In the genomic region with DNA sequence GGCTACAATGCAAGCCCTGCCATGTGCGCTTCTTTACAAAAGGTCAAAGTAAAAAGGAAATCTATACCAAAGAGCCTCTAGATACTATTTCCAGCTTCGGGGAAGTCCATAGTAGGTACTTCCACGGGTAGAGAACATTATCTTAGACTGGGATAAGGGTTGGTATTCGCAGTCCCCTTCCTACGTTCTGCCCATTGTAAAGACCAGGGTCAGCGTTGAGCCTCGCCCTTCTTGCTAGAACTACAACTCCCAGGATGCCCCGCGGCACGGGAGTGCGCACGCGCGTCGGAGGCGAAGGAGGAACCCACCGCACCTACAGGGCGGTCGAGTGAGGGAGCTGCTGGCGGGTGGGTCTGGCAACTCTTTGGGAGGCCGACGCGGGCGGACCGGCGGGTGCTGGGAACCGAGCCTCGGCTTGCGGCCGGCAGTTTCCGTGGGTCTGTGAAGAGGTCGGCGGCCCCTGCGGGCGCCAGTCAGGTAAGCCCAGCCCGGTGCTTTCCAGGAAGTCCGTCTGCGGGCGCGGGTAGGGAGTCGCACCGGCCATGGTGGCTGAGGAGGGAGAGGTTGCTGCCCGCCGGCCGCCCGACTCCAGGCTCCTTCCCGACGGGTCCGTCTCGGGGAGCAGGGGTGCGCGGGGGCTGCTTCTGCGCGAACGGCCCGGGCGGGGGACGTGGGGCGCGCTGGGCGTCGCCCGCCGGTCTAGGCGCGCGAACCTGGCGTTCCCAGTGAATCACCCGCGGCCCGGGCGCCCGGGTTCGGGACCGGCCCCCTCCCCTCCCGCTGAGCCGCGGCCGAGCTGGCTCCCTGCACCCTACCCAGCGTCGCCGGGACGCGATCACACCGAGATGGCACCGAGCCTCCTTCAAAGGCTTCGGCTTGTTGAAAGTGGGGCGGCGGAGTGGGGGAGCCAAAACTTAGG, we compare ENCODE assay signal across 8 cellular contexts. TPM values are rescaled to one million over a fixed set of nuclear protein-coding genes. Genes with fewer than 3 reads are reported as not detected.
DNase-seq lines count a peak whose midpoint lies in the region; ATAC-seq and TF ChIP-seq lines count a peak whose summit lies in the region.

Gene TMOD3, plus strand, starts transcription at position 294 of the 919 bp plus-strand sequence. CDS start 33,232 bp downstream, outside the sequence.

- no peaks in the 10 kb centered on the region for H3K9me3 Mint-ChIP-seq in activated naive CD8-positive, alpha-beta T cell treated with anti-CD3 and anti-CD28 coated beads, Interleukin-2, amount 10 ng/mL, durations not matched to agents 7 days and 5 days
- H3K9me3 Mint-ChIP-seq in osteocyte (ENCODE audit: unreplicated experiment): no peaks in the 10 kb centered on the region

- peak within 1 kb of the TSS; percentile 97 for H3K4me2 ChIP-seq in SU-DHL-6 (ENCODE audit: low read depth, low read length, poor library complexity, severe bottlenecking)

- peaks cover 4% of the 10 kb centered on the region; the same call in 1 of the 2 replicates for H3F3A ChIP-seq in SU-DHL-6 (ENCODE audit: insufficient read depth)

- DNase-seq in GM06990 (ENCODE audit: extremely low read depth, insufficient read length) (peak; percentile 96), HFF-Myc (ENCODE audit: extremely low read depth, low read depth) (no peak), MV-4-11 (lab: John Stamatoyannopoulos, UW) (peak; percentile 81), head of caudate nucleus (peak; percentile 84 to 99 (median 94)), osteocyte (ENCODE audit: extremely low spot score, unreplicated experiment) (peak; percentile 97), thoracic aorta (ENCODE audit: low spot score) (peak; percentile 80)
- peak; percentile 93 for DNase-seq in activated naive CD8-positive, alpha-beta T cell treated with anti-CD3 and anti-CD28 coated beads, Interleukin-2, amount 10 ng/mL, durations not matched to agents 7 days and 5 days

- peak; percentile 86 for ATAC-seq in activated naive CD8-positive, alpha-beta T cell treated with anti-CD3 and anti-CD28 coated beads, Interleukin-2, amount 10 ng/mL, durations not matched to agents 7 days and 5 days (ENCODE audit: low read depth)
- ATAC-seq in thoracic aorta (ENCODE audit: insufficient number of reproducible peaks, low FRiP score, low read depth): peak; percentile 92

- H3K9me3 ChIP-seq in SU-DHL-6 (ENCODE audit: insufficient read depth, low read length) (no peaks in the 10 kb centered on the region), thoracic aorta (no peaks in the 10 kb centered on the region)

- peak within 1 kb of the TSS; percentile 96 for H2AFZ ChIP-seq in SU-DHL-6 (ENCODE audit: low read depth, low read length, severe bottlenecking)

- peaks cover 9% of the 10 kb centered on the region for H3K36me3 Mint-ChIP-seq in activated naive CD8-positive, alpha-beta T cell treated with anti-CD3 and anti-CD28 coated beads, Interleukin-2, amount 10 ng/mL, durations not matched to agents 7 days and 5 days
- peaks cover 2% of the 10 kb centered on the region for H3K36me3 Mint-ChIP-seq in osteocyte (ENCODE audit: unreplicated experiment)

- peaks cover 7% of the 10 kb centered on the region for H3K27me3 Mint-ChIP-seq in activated naive CD8-positive, alpha-beta T cell treated with anti-CD3 and anti-CD28 coated beads, Interleukin-2, amount 10 ng/mL, durations not matched to agents 7 days and 5 days
- no peaks in the 10 kb centered on the region for H3K27me3 Mint-ChIP-seq in osteocyte (ENCODE audit: unreplicated experiment)

- intact Hi-C loops in head of caudate nucleus (cut with DNase I): no loop called here

- H3K4me1 Mint-ChIP-seq in activated naive CD8-positive, alpha-beta T cell treated with anti-CD3 and anti-CD28 coated beads, Interleukin-2, amount 10 ng/mL, durations not matched to agents 7 days and 5 days: peaks cover 33% of the 10 kb centered on the region
- peaks cover 60% of the 10 kb centered on the region for H3K4me1 Mint-ChIP-seq in osteocyte (ENCODE audit: unreplicated experiment)

- peak within 1 kb of the TSS; percentile 85 for H3K4me3 ChIP-seq in GM06990 (replicated peaks; ENCODE audit: low read depth, low read length)
- H3K4me3 ChIP-seq in HFF-Myc (replicated peaks; ENCODE audit: low read depth, low read length): peak within 1 kb of the TSS; percentile 65
- peak within 1 kb of the TSS; percentile 94 for H3K4me3 ChIP-seq in SU-DHL-6 (ENCODE audit: insufficient read depth, low read length, poor library complexity, severe bottlenecking)
- H3K4me3 ChIP-seq in thoracic aorta: peak within 1 kb of the TSS; percentile 74

- peak within 1 kb of the TSS; percentile 97 for H3K27ac Mint-ChIP-seq in activated naive CD8-positive, alpha-beta T cell treated with anti-CD3 and anti-CD28 coated beads, Interleukin-2, amount 10 ng/mL, durations not matched to agents 7 days and 5 days
- H3K27ac Mint-ChIP-seq in osteocyte (ENCODE audit: unreplicated experiment): peak within 1 kb of the TSS; percentile 95

- POLR2A ChIA-PET in activated naive CD8-positive, alpha-beta T cell treated with anti-CD3 and anti-CD28 coated beads, Interleukin-2, amount 10 ng/mL, durations not matched to agents 7 days and 5 days (lab: Charles Lee): interaction anchor here (0.6 to 1.2 kb wide), 6 partner anchors 12 to 350 kb away, joined by 3 to 5 read pairs (median 4); partner anchors contain the start of gene LYSMD2

- H3K4me1 ChIP-seq in thoracic aorta (ENCODE audit: control insufficient read depth in 1 of 2, low read depth in 2 of 2): peaks cover 24 to 39% of the 10 kb centered on the region in 2 donors

- H3K36me3 ChIP-seq in GM06990 (ENCODE audit: control insufficient read depth, insufficient read depth, low read length) (no peaks in the 10 kb centered on the region), SU-DHL-6 (ENCODE audit: low read length) (0 out of 2 replicates have a peak, but pooled peaks cover 5% of the 10 kb centered on the region), thoracic aorta (no peaks in the 10 kb centered on the region)

- peak within 1 kb of the TSS; percentile 47 for H3K27ac ChIP-seq in SU-DHL-6 (ENCODE audit: low read depth, low read length)
- peak within 1 kb of the TSS; percentile 76 to 77 for H3K27ac ChIP-seq in thoracic aorta

- no peaks in the 10 kb centered on the region for H3K9me2 ChIP-seq in SU-DHL-6 (replicated peaks; ENCODE audit: insufficient read depth, low read length)

- peaks cover 23% of the 10 kb centered on the region for H3K79me2 ChIP-seq in SU-DHL-6 (ENCODE audit: insufficient read depth, low read length)

- H3K4me3 Mint-ChIP-seq in activated naive CD8-positive, alpha-beta T cell treated with anti-CD3 and anti-CD28 coated beads, Interleukin-2, amount 10 ng/mL, durations not matched to agents 7 days and 5 days: peak within 1 kb of the TSS; percentile 98
- peak within 1 kb of the TSS; percentile 97 for H3K4me3 Mint-ChIP-seq in osteocyte (ENCODE audit: unreplicated experiment)

- H3K27me3 ChIP-seq in GM06990 (replicated peaks; ENCODE audit: control insufficient read depth, insufficient read depth, low read length) (no peaks in the 10 kb centered on the region), SU-DHL-6 (ENCODE audit: low read length) (no peaks in the 10 kb centered on the region), thoracic aorta (replicated peaks; ENCODE audit: insufficient read depth) (no peaks in the 10 kb centered on the region)

- H4K20me1 ChIP-seq in SU-DHL-6 (ENCODE audit: low read depth, low read length): peaks cover 21% of the 10 kb centered on the region

- peak within 1 kb of the TSS; percentile 82 for H3K9ac ChIP-seq in SU-DHL-6 (ENCODE audit: low read length)

- TF ChIP-seq CTCF in GM06990 (IDR thresholded peaks at IDR 0.05; ENCODE audit: insufficient read depth, low read length, poor library complexity, severe bottlenecking): no peak
- TF ChIP-seq CTCF in HFF-Myc (IDR thresholded peaks at IDR 0.05; ENCODE audit: low read depth, low read length, missing control alignments): no peak
- TF ChIP-seq CTCF in SU-DHL-6 (IDR thresholded peaks at IDR 0.05; ENCODE audit: insufficient read depth, low read length, poor library complexity, severe bottlenecking): no peak
- TF ChIP-seq CTCF in osteocyte (IDR thresholded peaks at IDR 0.05): no peak
- no peak for TF ChIP-seq CTCF in thoracic aorta (IDR thresholded peaks at IDR 0.05)

RNA-seq across cellular contexts. Expression of gene TMOD3, which starts in this region (rescaled TPM):
- total RNA-seq in activated naive CD8-positive, alpha-beta T cell treated with anti-CD3 and anti-CD28 coated beads, Interleukin-2, amount 10 ng/mL, durations not matched to agents 7 days and 5 days: 10 to 100 TPM; 68.0 to 70.3 TPM
- total RNA-seq in osteocyte: 75.4 and 84.3 TPM in 2 replicates
- total RNA-seq in thoracic aorta: 10 to 100 TPM; 27.3 to 38.1 TPM
